1 cellular context compared by ENCODE assay signal in genomic region chr17:8189711-8190477, GRCh38.
TF ChIP-seq lines count a peak whose summit lies in the region.

TSS of gene BORCS6 (minus strand) at chr17:8190180. CDS start at chr17:8190140, 40 bp downstream.

TF ChIP-seq in HepG2, 621 proteins besides CTCF, POLR2A, EP300 and RAD21 (continued from another document and continues in another):
- TF ChIP-seq, protein P1, sequence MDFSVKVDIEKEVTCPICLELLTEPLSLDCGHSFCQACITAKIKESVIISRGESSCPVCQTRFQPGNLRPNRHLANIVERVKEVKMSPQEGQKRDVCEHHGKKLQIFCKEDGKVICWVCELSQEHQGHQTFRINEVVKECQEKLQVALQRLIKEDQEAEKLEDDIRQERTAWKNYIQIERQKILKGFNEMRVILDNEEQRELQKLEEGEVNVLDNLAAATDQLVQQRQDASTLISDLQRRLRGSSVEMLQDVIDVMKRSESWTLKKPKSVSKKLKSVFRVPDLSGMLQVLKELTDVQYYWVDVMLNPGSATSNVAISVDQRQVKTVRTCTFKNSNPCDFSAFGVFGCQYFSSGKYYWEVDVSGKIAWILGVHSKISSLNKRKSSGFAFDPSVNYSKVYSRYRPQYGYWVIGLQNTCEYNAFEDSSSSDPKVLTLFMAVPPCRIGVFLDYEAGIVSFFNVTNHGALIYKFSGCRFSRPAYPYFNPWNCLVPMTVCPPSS (IDR thresholded peaks at IDR 0.05), result no peak
- TF ChIP-seq ZNF816 (CRISPR knock-in tag; IDR thresholded peaks at IDR 0.05; ENCODE audit: borderline replicate concordance), result 0 out of 2 replicates have a peak, but pooled peaks have one; percentile 48
- TF ChIP-seq ZNF569 (CRISPR knock-in tag; IDR thresholded peaks at IDR 0.05; ENCODE audit: borderline replicate concordance), result no peak
- TF ChIP-seq ZNF605 (CRISPR knock-in tag; IDR thresholded peaks at IDR 0.05), result no peak
- no peak for TF ChIP-seq HOXA7 (CRISPR knock-in tag; IDR thresholded peaks at IDR 0.05)
- TF ChIP-seq MAX (IDR thresholded peaks at IDR 0.05), result peak; percentile 68
- no peak for TF ChIP-seq SOX13 (IDR thresholded peaks at IDR 0.05)
- 0 out of 4 replicates have a peak, but pooled peaks of 1 of the 2 experiments have one; percentile 30 for TF ChIP-seq SOX13 (CRISPR knock-in tag; conservative IDR thresholded peaks at IDR 0.05 in 1 of 2, IDR thresholded peaks at IDR 0.05 in 1 of 2)
- TF ChIP-seq ZNF282 (IDR thresholded peaks at IDR 0.05; ENCODE audit: partially characterized antibody), result no peak
- TF ChIP-seq ZNF337 (CRISPR knock-in tag; IDR thresholded peaks at IDR 0.05; ENCODE audit: borderline replicate concordance, low read depth), result no peak; the same call in 1 of the 2 replicates
- no peak for TF ChIP-seq CREB3 (CRISPR knock-in tag; IDR thresholded peaks at IDR 0.05)
- peak; percentile 88; the same call in 1 of the 2 replicates for TF ChIP-seq SP4 (CRISPR knock-in tag; IDR thresholded peaks at IDR 0.05)
- TF ChIP-seq, protein P2, sequence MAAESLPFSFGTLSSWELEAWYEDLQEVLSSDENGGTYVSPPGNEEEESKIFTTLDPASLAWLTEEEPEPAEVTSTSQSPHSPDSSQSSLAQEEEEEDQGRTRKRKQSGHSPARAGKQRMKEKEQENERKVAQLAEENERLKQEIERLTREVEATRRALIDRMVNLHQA (CRISPR knock-in tag; IDR thresholded peaks at IDR 0.05), result no peak
- no peak for TF ChIP-seq U2AF2 (IDR thresholded peaks at IDR 0.05; ENCODE audit: low read depth, low read length)
- TF ChIP-seq HNRNPUL1 (IDR thresholded peaks at IDR 0.05; ENCODE audit: low read depth, low read length), result no peak
- TF ChIP-seq ZNF672 (CRISPR knock-in tag; IDR thresholded peaks at IDR 0.05), result no peak
- no peak for TF ChIP-seq TSC22D2 (CRISPR knock-in tag; IDR thresholded peaks at IDR 0.05; ENCODE audit: borderline replicate concordance)
- TF ChIP-seq CBX2 (IDR thresholded peaks at IDR 0.05; ENCODE audit: low read depth, low read length), result no peak
- TF ChIP-seq CBX2 (CRISPR knock-in tag; IDR thresholded peaks at IDR 0.05; ENCODE audit: low read depth), result no peak
- TF ChIP-seq ATF7-NPFF (CRISPR knock-in tag; IDR thresholded peaks at IDR 0.05; ENCODE audit: low read depth), result 0 out of 2 replicates have a peak, but pooled peaks have one; percentile 41
- TF ChIP-seq, protein P3, sequence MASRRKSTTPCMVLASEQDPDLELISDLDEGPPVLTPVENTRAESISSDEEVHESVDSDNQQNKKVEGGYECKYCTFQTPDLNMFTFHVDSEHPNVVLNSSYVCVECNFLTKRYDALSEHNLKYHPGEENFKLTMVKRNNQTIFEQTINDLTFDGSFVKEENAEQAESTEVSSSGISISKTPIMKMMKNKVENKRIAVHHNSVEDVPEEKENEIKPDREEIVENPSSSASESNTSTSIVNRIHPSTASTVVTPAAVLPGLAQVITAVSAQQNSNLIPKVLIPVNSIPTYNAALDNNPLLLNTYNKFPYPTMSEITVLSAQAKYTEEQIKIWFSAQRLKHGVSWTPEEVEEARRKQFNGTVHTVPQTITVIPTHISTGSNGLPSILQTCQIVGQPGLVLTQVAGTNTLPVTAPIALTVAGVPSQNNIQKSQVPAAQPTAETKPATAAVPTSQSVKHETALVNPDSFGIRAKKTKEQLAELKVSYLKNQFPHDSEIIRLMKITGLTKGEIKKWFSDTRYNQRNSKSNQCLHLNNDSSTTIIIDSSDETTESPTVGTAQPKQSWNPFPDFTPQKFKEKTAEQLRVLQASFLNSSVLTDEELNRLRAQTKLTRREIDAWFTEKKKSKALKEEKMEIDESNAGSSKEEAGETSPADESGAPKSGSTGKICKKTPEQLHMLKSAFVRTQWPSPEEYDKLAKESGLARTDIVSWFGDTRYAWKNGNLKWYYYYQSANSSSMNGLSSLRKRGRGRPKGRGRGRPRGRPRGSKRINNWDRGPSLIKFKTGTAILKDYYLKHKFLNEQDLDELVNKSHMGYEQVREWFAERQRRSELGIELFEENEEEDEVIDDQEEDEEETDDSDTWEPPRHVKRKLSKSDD (CRISPR knock-in tag; IDR thresholded peaks at IDR 0.05; ENCODE audit: low read depth), result no peak
- TF ChIP-seq, protein P4, sequence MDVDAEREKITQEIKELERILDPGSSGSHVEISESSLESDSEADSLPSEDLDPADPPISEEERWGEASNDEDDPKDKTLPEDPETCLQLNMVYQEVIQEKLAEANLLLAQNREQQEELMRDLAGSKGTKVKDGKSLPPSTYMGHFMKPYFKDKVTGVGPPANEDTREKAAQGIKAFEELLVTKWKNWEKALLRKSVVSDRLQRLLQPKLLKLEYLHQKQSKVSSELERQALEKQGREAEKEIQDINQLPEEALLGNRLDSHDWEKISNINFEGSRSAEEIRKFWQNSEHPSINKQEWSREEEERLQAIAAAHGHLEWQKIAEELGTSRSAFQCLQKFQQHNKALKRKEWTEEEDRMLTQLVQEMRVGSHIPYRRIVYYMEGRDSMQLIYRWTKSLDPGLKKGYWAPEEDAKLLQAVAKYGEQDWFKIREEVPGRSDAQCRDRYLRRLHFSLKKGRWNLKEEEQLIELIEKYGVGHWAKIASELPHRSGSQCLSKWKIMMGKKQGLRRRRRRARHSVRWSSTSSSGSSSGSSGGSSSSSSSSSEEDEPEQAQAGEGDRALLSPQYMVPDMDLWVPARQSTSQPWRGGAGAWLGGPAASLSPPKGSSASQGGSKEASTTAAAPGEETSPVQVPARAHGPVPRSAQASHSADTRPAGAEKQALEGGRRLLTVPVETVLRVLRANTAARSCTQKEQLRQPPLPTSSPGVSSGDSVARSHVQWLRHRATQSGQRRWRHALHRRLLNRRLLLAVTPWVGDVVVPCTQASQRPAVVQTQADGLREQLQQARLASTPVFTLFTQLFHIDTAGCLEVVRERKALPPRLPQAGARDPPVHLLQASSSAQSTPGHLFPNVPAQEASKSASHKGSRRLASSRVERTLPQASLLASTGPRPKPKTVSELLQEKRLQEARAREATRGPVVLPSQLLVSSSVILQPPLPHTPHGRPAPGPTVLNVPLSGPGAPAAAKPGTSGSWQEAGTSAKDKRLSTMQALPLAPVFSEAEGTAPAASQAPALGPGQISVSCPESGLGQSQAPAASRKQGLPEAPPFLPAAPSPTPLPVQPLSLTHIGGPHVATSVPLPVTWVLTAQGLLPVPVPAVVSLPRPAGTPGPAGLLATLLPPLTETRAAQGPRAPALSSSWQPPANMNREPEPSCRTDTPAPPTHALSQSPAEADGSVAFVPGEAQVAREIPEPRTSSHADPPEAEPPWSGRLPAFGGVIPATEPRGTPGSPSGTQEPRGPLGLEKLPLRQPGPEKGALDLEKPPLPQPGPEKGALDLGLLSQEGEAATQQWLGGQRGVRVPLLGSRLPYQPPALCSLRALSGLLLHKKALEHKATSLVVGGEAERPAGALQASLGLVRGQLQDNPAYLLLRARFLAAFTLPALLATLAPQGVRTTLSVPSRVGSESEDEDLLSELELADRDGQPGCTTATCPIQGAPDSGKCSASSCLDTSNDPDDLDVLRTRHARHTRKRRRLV (CRISPR knock-in tag; IDR thresholded peaks at IDR 0.05), result peak; percentile 70; the same call in 1 of the 2 replicates
- no peak for TF ChIP-seq ISX (CRISPR knock-in tag; conservative IDR thresholded peaks at IDR 0.05)
- peak; percentile 92 for TF ChIP-seq PATZ1 (CRISPR knock-in tag; IDR thresholded peaks at IDR 0.05)
- TF ChIP-seq SMYD3 (CRISPR knock-in tag; IDR thresholded peaks at IDR 0.05), result 0 out of 2 replicates have a peak, but pooled peaks have one; percentile 46
- no peak for TF ChIP-seq ZNF10 (CRISPR knock-in tag; IDR thresholded peaks at IDR 0.05; ENCODE audit: borderline replicate concordance, low read depth)
- TF ChIP-seq, protein P5, sequence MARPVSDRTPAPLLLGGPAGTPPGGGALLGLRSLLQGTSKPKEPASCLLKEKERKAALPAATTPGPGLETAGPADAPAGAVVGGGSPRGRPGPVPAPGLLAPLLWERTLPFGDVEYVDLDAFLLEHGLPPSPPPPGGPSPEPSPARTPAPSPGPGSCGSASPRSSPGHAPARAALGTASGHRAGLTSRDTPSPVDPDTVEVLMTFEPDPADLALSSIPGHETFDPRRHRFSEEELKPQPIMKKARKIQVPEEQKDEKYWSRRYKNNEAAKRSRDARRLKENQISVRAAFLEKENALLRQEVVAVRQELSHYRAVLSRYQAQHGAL (CRISPR knock-in tag; IDR thresholded peaks at IDR 0.05; ENCODE audit: not compliant biosample characterization), result no peak
- no peak for TF ChIP-seq ARNT (IDR thresholded peaks at IDR 0.05)
- no peak for TF ChIP-seq RARG (CRISPR knock-in tag; IDR thresholded peaks at IDR 0.05; ENCODE audit: low read depth)
- TF ChIP-seq EEA1 (CRISPR knock-in tag; IDR thresholded peaks at IDR 0.05; ENCODE audit: borderline replicate concordance), result peak; percentile 46; the same call in 1 of the 2 replicates
- TF ChIP-seq ZC3H13 (CRISPR knock-in tag; IDR thresholded peaks at IDR 0.05), result no peak
- TF ChIP-seq ZFP41 (CRISPR knock-in tag; IDR thresholded peaks at IDR 0.05; ENCODE audit: borderline replicate concordance), result no peak
- TF ChIP-seq ZZZ3 (CRISPR knock-in tag; IDR thresholded peaks at IDR 0.05; ENCODE audit: borderline replicate concordance), result no peak
- TF ChIP-seq, protein P6, sequence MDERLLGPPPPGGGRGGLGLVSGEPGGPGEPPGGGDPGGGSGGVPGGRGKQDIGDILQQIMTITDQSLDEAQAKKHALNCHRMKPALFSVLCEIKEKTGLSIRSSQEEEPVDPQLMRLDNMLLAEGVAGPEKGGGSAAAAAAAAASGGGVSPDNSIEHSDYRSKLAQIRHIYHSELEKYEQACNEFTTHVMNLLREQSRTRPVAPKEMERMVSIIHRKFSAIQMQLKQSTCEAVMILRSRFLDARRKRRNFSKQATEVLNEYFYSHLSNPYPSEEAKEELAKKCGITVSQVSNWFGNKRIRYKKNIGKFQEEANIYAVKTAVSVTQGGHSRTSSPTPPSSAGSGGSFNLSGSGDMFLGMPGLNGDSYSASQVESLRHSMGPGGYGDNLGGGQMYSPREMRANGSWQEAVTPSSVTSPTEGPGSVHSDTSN (CRISPR knock-in tag; IDR thresholded peaks at IDR 0.05), result no peak
- no peak for TF ChIP-seq ZNF878 (CRISPR knock-in tag; IDR thresholded peaks at IDR 0.05)
- TF ChIP-seq, protein P7, sequence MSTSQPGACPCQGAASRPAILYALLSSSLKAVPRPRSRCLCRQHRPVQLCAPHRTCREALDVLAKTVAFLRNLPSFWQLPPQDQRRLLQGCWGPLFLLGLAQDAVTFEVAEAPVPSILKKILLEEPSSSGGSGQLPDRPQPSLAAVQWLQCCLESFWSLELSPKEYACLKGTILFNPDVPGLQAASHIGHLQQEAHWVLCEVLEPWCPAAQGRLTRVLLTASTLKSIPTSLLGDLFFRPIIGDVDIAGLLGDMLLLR (CRISPR knock-in tag; IDR thresholded peaks at IDR 0.05), result no peak; the same call in 1 of the 2 replicates
- TF ChIP-seq ZNF687 (CRISPR knock-in tag; IDR thresholded peaks at IDR 0.05), result peak; percentile 69
- TF ChIP-seq ZSCAN9 (CRISPR knock-in tag; IDR thresholded peaks at IDR 0.05; ENCODE audit: borderline replicate concordance), result 0 out of 2 replicates have a peak, but pooled peaks have one; percentile 53
- TF ChIP-seq, protein P8, sequence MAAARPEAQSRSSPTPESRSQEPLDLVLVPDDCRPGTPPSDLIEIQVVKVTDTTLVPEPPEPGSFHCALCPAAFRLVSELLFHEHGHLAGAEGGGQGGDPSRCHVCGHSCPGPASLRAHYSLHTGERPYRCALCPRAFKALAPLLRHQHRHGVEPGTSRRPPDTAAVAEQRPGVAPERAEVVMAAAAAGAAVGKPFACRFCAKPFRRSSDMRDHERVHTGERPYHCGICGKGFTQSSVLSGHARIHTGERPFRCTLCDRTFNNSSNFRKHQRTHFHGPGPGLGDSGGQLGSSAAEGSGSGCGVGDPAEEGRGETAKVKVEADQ (CRISPR knock-in tag; IDR thresholded peaks at IDR 0.05; ENCODE audit: borderline replicate concordance), result peak; percentile 59; the same call in 1 of the 2 replicates
